8 cellular contexts compared by ENCODE assay signal in the genomic region with DNA sequence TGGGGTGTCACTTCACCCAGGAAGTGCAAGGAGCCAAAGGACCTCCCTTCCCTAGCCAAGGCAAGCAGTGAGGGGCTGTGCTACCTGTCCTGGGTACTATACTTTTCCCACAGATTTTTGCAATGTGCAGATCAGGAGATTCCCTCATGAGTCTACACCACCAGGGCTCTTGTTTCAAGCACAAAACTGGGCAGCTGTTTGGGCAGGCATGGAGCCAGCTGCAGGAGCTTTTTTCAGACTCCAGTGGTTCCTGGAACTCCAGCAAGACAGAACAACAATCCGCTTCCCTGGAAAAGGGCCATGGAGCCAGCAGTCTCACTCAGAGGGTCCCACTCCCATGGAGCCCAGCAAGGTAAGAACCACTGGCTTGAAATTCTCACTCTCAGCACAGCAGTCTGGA.
"Had no signal": no experiment of that assay in that cellular context is flagged by ENCODE, and none has a peak within 500 bp of the region (broad histone marks: within the 10 kb centered on the region; RNA-seq: fewer than 3 reads in every experiment).

No MANE protein-coding gene starts in this region.

- H3K4me3 ChIP-seq: GM12878 had no signal

- ATAC-seq: GM12878 had no signal

- FAIRE-seq: G401.6, GM12878, GM12891, GM12892, GM18507, GM19239 had no signal

- DNase-seq: GDM1, GF-D8 had no signal
